Comparison of ENCODE assay signal across 20 cellular contexts in the genomic region with DNA sequence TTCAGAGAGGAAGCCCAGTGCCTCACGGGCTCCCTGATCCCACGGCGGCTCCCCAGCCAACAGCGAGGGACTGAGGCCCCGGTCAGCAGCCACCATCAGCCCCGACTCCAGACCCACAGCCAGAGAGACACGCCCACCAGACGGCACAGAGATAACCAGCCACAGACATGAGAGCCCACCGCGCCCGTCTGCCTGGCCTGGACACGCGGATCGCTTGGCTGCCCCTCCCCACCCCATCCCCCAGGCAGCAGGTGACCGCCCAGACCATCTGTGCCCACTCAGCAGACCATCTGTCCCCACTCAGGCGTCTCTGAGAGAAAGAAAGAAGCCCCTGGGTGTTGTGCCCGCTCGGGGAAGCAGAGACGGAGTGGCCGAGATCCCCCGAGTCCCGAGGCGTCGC. TPM values are rescaled to one million over a fixed set of nuclear protein-coding genes. Genes with fewer than 3 reads are reported as not detected.
"Had no signal": no experiment of that assay in that cellular context is flagged by ENCODE, and none has a peak within 500 bp of the region (broad histone marks: within the 10 kb centered on the region; RNA-seq: fewer than 3 reads in every experiment).

No MANE protein-coding gene starts in this region.

- H3K4me3 ChIP-seq: gastrocnemius medialis, heart right ventricle, prostate gland, thyroid gland had no signal

- H3K27ac ChIP-seq: gastrocnemius medialis, heart right ventricle, prostate gland, thyroid gland had no signal

- H3K36me3 ChIP-seq: gastrocnemius medialis, heart right ventricle, prostate gland, thyroid gland had no signal

- H3K27me3 Mint-ChIP-seq: activated CD4-positive, alpha-beta T cell treated with anti-CD3 and anti-CD28 coated beads, Interleukin-2, amount 10 ng/mL, durations not matched to agents 7 days and 5 days had no signal

- H3K4me3 Mint-ChIP-seq: activated CD4-positive, alpha-beta T cell treated with anti-CD3 and anti-CD28 coated beads, Interleukin-2, amount 10 ng/mL, durations not matched to agents 7 days and 5 days; activated T-cell treated with anti-CD3 and anti-CD28 coated beads, Interleukin-2, amount 50 U/mL, for 72 hours; central memory CD8-positive, alpha-beta T cell had no signal

- H3K9me3 ChIP-seq: gastrocnemius medialis, heart right ventricle, prostate gland, thyroid gland had no signal

- H3K27ac Mint-ChIP-seq: activated CD4-positive, alpha-beta T cell treated with anti-CD3 and anti-CD28 coated beads, Interleukin-2, amount 10 ng/mL, durations not matched to agents 7 days and 5 days; activated T-cell treated with anti-CD3 and anti-CD28 coated beads, Interleukin-2, amount 50 U/mL, for 72 hours had no signal

- H3K27me3 ChIP-seq: thyroid gland had no signal

- H3K9me3 Mint-ChIP-seq: activated CD4-positive, alpha-beta T cell treated with anti-CD3 and anti-CD28 coated beads, Interleukin-2, amount 10 ng/mL, durations not matched to agents 7 days and 5 days; activated T-cell treated with anti-CD3 and anti-CD28 coated beads, Interleukin-2, amount 50 U/mL, for 72 hours; central memory CD8-positive, alpha-beta T cell had no signal

- H3K4me1 Mint-ChIP-seq: central memory CD8-positive, alpha-beta T cell had no signal

- ATAC-seq: activated T-cell treated with anti-CD3 and anti-CD28 coated beads, Interleukin-2, amount 50 U/mL, for 72 hours; gastrocnemius medialis; heart right ventricle; left ventricle myocardium superior; right cardiac atrium had no signal

- DNase-seq: activated CD4-positive, alpha-beta T cell treated with anti-CD3 and anti-CD28 coated beads, Interleukin-2, amount 10 ng/mL, durations not matched to agents 7 days and 5 days; activated CD8-positive, alpha-beta memory T cell treated with anti-CD3 and anti-CD28 coated beads, Interleukin-2, amount 50 U/mL, for 4 hours; activated effector memory CD4-positive, alpha-beta T cell treated with anti-CD3 and anti-CD28 coated beads, Interleukin-2, amount 50 U/mL, for 16 hours; activated naive CD4-positive, alpha-beta T cell treated with anti-CD3 and anti-CD28 coated beads, Interleukin-2, amount 50 U/mL, for 16 hours; activated T-cell treated with anti-CD3 and anti-CD28 coated beads, Interleukin-2, amount 50 U/mL, for 72 hours; aorta; cortex of kidney; gastrocnemius medialis; heart right ventricle; left ventricle myocardium superior; right cardiac atrium; stimulated activated CD4-positive, alpha-beta T cell treated with anti-CD3 and anti-CD28 coated beads, Interleukin-2, amount 100 ng/mL, for 24 hours; stimulated activated naive CD4-positive, alpha-beta T cell treated with Interleukin-2 at 50 U/mL for 16 hours; thyroid gland had no signal

- H3K4me1 ChIP-seq: gastrocnemius medialis, prostate gland, thyroid gland had no signal

RNA-seq across cellular contexts. Expression of a gene that starts 55.5 kb away (rescaled TPM):
- total RNA-seq: activated CD4-positive, alpha-beta T cell treated with anti-CD3 and anti-CD28 coated beads, Interleukin-2, amount 10 ng/mL, durations not matched to agents 7 days and 5 days; activated T-cell treated with anti-CD3 and anti-CD28 coated beads, Interleukin-2, amount 50 U/mL, for 72 hours; aorta; gastrocnemius medialis; kidney epithelial cell; osteoblast; subcutaneous adipose tissue; ureter had no signal

RNA-seq across cellular contexts. Expression of a gene that starts 55.8 kb away (rescaled TPM):
- total RNA-seq: aorta, gastrocnemius medialis, subcutaneous adipose tissue, ureter had no signal
